ENCODE assay signal across 20 cellular contexts in genomic region chr17:64160378-64160777, GRCh38. TPM values are rescaled to one million over a fixed set of nuclear protein-coding genes. Genes with fewer than 3 reads are reported as not detected.
DNase-seq lines count a peak whose midpoint lies in the region; ATAC-seq and TF ChIP-seq lines count a peak whose summit lies in the region.
"Had no signal": no experiment of that assay in that cellular context is flagged by ENCODE, and none has a peak within 500 bp of the region (broad histone marks: within the 10 kb centered on the region; RNA-seq: fewer than 3 reads in every experiment).

No MANE protein-coding gene starts in this region.

- no peak for TF ChIP-seq POLR2A in GM18505 (IDR thresholded peaks at IDR 0.05; ENCODE audit: borderline replicate concordance, extremely low read depth, insufficient read depth, insufficient read length)

- H3K4me3 ChIP-seq in SK-N-SH (ENCODE audit: low read depth in 2 of 2, low read length in 1 of 2) (no peak overlapping the region), foreskin fibroblast (ENCODE audit: low read depth in 1 of 2, low read length in 2 of 2) (no peak overlapping the region), left ventricle myocardium inferior (no peak overlapping the region)

- H3K9me3 Mint-ChIP-seq in activated CD4-positive, alpha-beta T cell treated with anti-CD3 and anti-CD28 coated beads for 36 hours (ENCODE audit: low read depth): no peaks in the 10 kb centered on the region
- H3K9me3 Mint-ChIP-seq: CD14-positive monocyte, IgD-negative memory B cell had no signal

- no peak overlapping the region for H3K4me3 Mint-ChIP-seq in activated CD4-positive, alpha-beta T cell treated with anti-CD3 and anti-CD28 coated beads for 36 hours
- H3K4me3 Mint-ChIP-seq: CD14-positive monocyte, IgD-negative memory B cell had no signal

- POLR2A ChIA-PET in SK-N-SH (lab: Yijun Ruan, JAX): interaction anchor here (1.5 to 1.9 kb wide), 2 partner anchors 15 to 18 kb away, joined by 7 to 10 read pairs; no protein-coding TSS in a partner anchor
- POLR2A ChIA-PET in activated CD4-positive, alpha-beta T cell treated with anti-CD3 and anti-CD28 coated beads for 36 hours (lab: Charles Lee): no interaction called here

- CTCF ChIA-PET in SK-N-SH (lab: Yijun Ruan, JAX): interaction anchor here (0.7 to 3.2 kb wide), 9 partner anchors 11 to 132 kb away, joined by 3 to 12 read pairs (median 4); no protein-coding TSS in a partner anchor
- CTCF ChIA-PET in activated CD4-positive, alpha-beta T cell treated with anti-CD3 and anti-CD28 coated beads for 36 hours (lab: Charles Lee): interaction anchor here (0.6 to 1.2 kb wide), 2 partner anchors 15 to 24 kb away, joined by 3 to 5 read pairs; no protein-coding TSS in a partner anchor

- peaks cover 1% of the 10 kb centered on the region for H3K4me1 Mint-ChIP-seq in activated CD4-positive, alpha-beta T cell treated with anti-CD3 and anti-CD28 coated beads for 36 hours
- H3K4me1 Mint-ChIP-seq: IgD-negative memory B cell had no signal

- no peak overlapping the region for H3K9ac ChIP-seq in SK-N-SH

- H3K27me3 ChIP-seq in SK-N-SH (ENCODE audit: insufficient read depth): no peaks in the 10 kb centered on the region
- no peaks in the 10 kb centered on the region for H3K27me3 ChIP-seq in left ventricle myocardium inferior (ENCODE audit: low read depth)

- in situ Hi-C loops in GM13977 (cut with MboI; ENCODE audit: low pct_unique_long_range_greater_than_20kb, low sequenced_read_pairs, unreplicated experiment): no loop called here

- no peaks in the 10 kb centered on the region for H3K27me3 Mint-ChIP-seq in activated CD4-positive, alpha-beta T cell treated with anti-CD3 and anti-CD28 coated beads for 36 hours
- H3K27me3 Mint-ChIP-seq: IgD-negative memory B cell had no signal

- peaks cover 13 to 67% of the 10 kb centered on the region in 2 experiments for H3K36me3 ChIP-seq in SK-N-SH (replicated peaks in 1 of 2; ENCODE audit: control insufficient read depth in 1 of 2, insufficient read depth in 2 of 2, low read length in 1 of 2)
- H3K36me3 ChIP-seq in left ventricle myocardium inferior: peaks cover 13% of the 10 kb centered on the region

- H2AFZ ChIP-seq in SK-N-SH (ENCODE audit: low read depth): no peak overlapping the region

- H3K27ac Mint-ChIP-seq in activated CD4-positive, alpha-beta T cell treated with anti-CD3 and anti-CD28 coated beads for 36 hours: no peak overlapping the region
- H3K27ac Mint-ChIP-seq: IgD-negative memory B cell had no signal

- H3K4me1 ChIP-seq in SK-N-SH (ENCODE audit: control insufficient read depth in 1 of 2, insufficient read depth in 2 of 2, low read depth in 1 of 2, low read length in 1 of 2) (peaks cover 0 to 57% of the 10 kb centered on the region in 2 experiments; a peak in 2 of 4 replicates), left ventricle myocardium inferior (peaks cover 76% of the 10 kb centered on the region)

- H3K27ac ChIP-seq in SK-N-SH (ENCODE audit: low read depth in 2 of 2, low read length in 1 of 2) (peak overlapping the region in 1 of 2 experiments; percentile 72; a peak in 2 of 4 replicates), left ventricle myocardium inferior (replicated peaks) (no peak overlapping the region)

- peak in 1 of 2 experiments; percentile 41; a peak in 1 of 4 replicates for TF ChIP-seq EP300 in SK-N-SH (IDR thresholded peaks at IDR 0.05; ENCODE audit: borderline replicate concordance in 1 of 2, low read depth in 1 of 2, low read length in 1 of 2)

- 0 out of 2 replicates have a peak, but pooled peaks have one; percentile 7 for TF ChIP-seq RAD21 in SK-N-SH (IDR thresholded peaks at IDR 0.05; ENCODE audit: low read length)

- no peaks in the 10 kb centered on the region for H3K79me2 ChIP-seq in SK-N-SH (ENCODE audit: insufficient read depth)

- intact Hi-C loops in left ventricle myocardium inferior (cut with micrococcal nuclease): no loop called here
- intact Hi-C loops in activated CD4-positive, alpha-beta T cell treated with anti-CD3 and anti-CD28 coated beads for 36 hours (cut with DNase I, micrococcal nuclease): no loop called here

- no peak for ATAC-seq in activated CD4-positive, alpha-beta T cell treated with anti-CD3 and anti-CD28 coated beads for 36 hours
- no peak for ATAC-seq in GM18505 (IDR thresholded peaks at IDR 0.05; ENCODE audit: unreplicated experiment)

- H3K9me3 ChIP-seq in SK-N-SH (no peaks in the 10 kb centered on the region), left ventricle myocardium inferior (replicated peaks) (no peaks in the 10 kb centered on the region)

- no peaks in the 10 kb centered on the region for H4K20me1 ChIP-seq in SK-N-SH (ENCODE audit: insufficient read depth)

- TF ChIP-seq CTCF in SK-N-SH (IDR thresholded peaks at IDR 0.05): no peak
- TF ChIP-seq CTCF in foreskin fibroblast (IDR thresholded peaks at IDR 0.05; ENCODE audit: low read depth, low read length): no peak
- no peak for TF ChIP-seq CTCF in left ventricle myocardium inferior (IDR thresholded peaks at IDR 0.05; ENCODE audit: borderline replicate concordance)
- TF ChIP-seq CTCF in GM13977 (IDR thresholded peaks at IDR 0.05; ENCODE audit: extremely low read depth, insufficient read depth, missing control alignments): no peak

- H3K9me2 ChIP-seq in SK-N-SH: no peaks in the 10 kb centered on the region

- 60% methylated on average over 4 of the region's 4 CpGs for WGBS in SK-N-SH (ENCODE audit: low lambda C conversion rate)

- H3K4me2 ChIP-seq in SK-N-SH: no peak overlapping the region

- DNase-seq in AG08395 (ENCODE audit: low spot score): peak; percentile 83
- peak; percentile 24 for DNase-seq in ELR (ENCODE audit: low read depth)
- peak; percentile 62 for DNase-seq in SK-N-SH
- peak; percentile 86 to 93 for DNase-seq in foreskin fibroblast
- DNase-seq in left ventricle myocardium inferior: no peak
- DNase-seq in activated CD4-positive, alpha-beta T cell treated with anti-CD3 and anti-CD28 coated beads for 36 hours: no peak
- no peak for DNase-seq in GM13977 (ENCODE audit: low spot score)
- DNase-seq: AML-193; DMS 273 treated with DMSO at 0.1 percent for 48 hours; GOT3; Kasumi-1; NCI-H1417 treated with DMSO at 0.1 percent for 48 hours; NCI-H1930; NCI-H2171; NCI-H446 treated with DMSO at 0.1 percent for 48 hours; NK-92 treated with Interleukin-12 subunit alpha and Interleukin-12 subunit beta, amount 100 ng/mL, for 24 hours; SHP77 had no signal

- H3F3A ChIP-seq in SK-N-SH (replicated peaks; ENCODE audit: insufficient read depth): no peaks in the 10 kb centered on the region

- peaks cover 3% of the 10 kb centered on the region for H3K36me3 Mint-ChIP-seq in activated CD4-positive, alpha-beta T cell treated with anti-CD3 and anti-CD28 coated beads for 36 hours (ENCODE audit: low read depth)

TF ChIP-seq in SK-N-SH, 30 proteins besides CTCF, POLR2A, EP300 and RAD21:
- TF ChIP-seq YY1 (IDR thresholded peaks at IDR 0.05; ENCODE audit: low read depth) (no peak), RCOR1 (IDR thresholded peaks at IDR 0.05; ENCODE audit: low read length) (no peak), CHD2 (IDR thresholded peaks at IDR 0.05; ENCODE audit: low read length, partially characterized antibody) (peak; percentile 34), TEAD4 (IDR thresholded peaks at IDR 0.05; ENCODE audit: borderline replicate concordance, insufficient read depth) (no peak), ELF1 (IDR thresholded peaks at IDR 0.05) (no peak), FOSL2 (IDR thresholded peaks at IDR 0.05; ENCODE audit: borderline replicate concordance, low read depth) (0 out of 2 replicates have a peak, but pooled peaks have one; percentile 18), TCF12 (IDR thresholded peaks at IDR 0.05) (peak; percentile 82), MAX (IDR thresholded peaks at IDR 0.05; ENCODE audit: low read depth) (peak; percentile 34; the same call in 1 of the 2 replicates), MXI1 (IDR thresholded peaks at IDR 0.05; ENCODE audit: low read depth, low read length) (peak; percentile 55), JUND (IDR thresholded peaks at IDR 0.05) (peak; percentile 7; the same call in 1 of the 2 replicates), TAF1 (IDR thresholded peaks at IDR 0.05; ENCODE audit: borderline replicate concordance, low read depth, low read length) (no peak), POLR2AphosphoS5 (IDR thresholded peaks at IDR 0.05; ENCODE audit: low read depth, low read length) (no peak)

RNA-seq across cellular contexts. Expression of gene ERN1, which starts 30.4 kb away (rescaled TPM):
- 6.9 and 7.3 TPM in 2 replicates for polyA plus RNA-seq in SK-N-SH (2012; rRNA removed)
- polyA plus RNA-seq in SK-N-SH (2012; cell fraction: cytosol; rRNA removed): 5.2 and 6.2 TPM in 2 replicates
- 11.4 and 12.2 TPM in 2 replicates for polyA plus RNA-seq in SK-N-SH (2012; cell fraction: nucleus; rRNA removed)
- 9.3 TPM for total RNA-seq in left ventricle myocardium inferior
- total RNA-seq in activated CD4-positive, alpha-beta T cell treated with anti-CD3 and anti-CD28 coated beads for 36 hours: 10 to 100 TPM; 23.7 to 26.8 TPM

Comparison
In these comparisons a context has a peak if more than half of its experiments do, and no peak if none do; other contexts are left out.
1. DNase-seq: peak in AG08395 (single experiment), ELR (single experiment), SK-N-SH (single experiment) and foreskin fibroblast (2 of 2); none in left ventricle myocardium inferior (single experiment), activated CD4-positive, alpha-beta T cell treated with anti-CD3 and anti-CD28 coated beads for 36 hours (single experiment) and GM13977 (single experiment).